ENCODE assay signal across 5 cellular contexts in the genomic region with DNA sequence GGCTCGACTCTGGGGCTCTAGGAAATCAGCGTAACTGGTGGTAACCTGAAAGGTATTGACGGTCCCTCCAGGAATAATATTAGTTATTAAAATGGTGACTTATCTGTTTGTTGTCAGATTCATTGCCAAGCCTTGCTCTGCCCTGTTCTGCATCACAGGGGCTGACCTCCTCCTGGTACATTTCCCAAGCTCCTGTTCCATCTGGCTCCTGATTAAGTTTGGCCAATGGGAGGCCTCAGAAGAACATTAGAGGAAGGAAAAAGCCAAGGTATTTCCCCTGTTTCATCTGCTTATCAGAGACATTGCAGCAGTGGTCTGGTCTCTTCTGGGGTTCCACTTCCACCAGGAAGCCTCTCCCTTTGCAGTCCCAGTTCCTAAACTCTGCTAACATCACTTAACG.
"Had no signal": no experiment of that assay in that cellular context is flagged by ENCODE, and none has a peak within 500 bp of the region (broad histone marks: within the 10 kb centered on the region; RNA-seq: fewer than 3 reads in every experiment).

No MANE protein-coding gene starts in this region.

- H3K4me3 Mint-ChIP-seq: GM23338, H9 had no signal

- ATAC-seq: GM23338, K562 had no signal

- H3K4me3 ChIP-seq: GM23338, K562 had no signal

- H3K4me2 ChIP-seq: GM23338 had no signal

- H3K9me3 Mint-ChIP-seq: GM23338, H9 had no signal

- DNase-seq: H9, HCEC 1CT, KG1 had no signal

- H3K27ac Mint-ChIP-seq: GM23338, H9 had no signal

- H2AFZ ChIP-seq: GM23338 had no signal
